26 cellular contexts compared by ENCODE assay signal in the genomic region with DNA sequence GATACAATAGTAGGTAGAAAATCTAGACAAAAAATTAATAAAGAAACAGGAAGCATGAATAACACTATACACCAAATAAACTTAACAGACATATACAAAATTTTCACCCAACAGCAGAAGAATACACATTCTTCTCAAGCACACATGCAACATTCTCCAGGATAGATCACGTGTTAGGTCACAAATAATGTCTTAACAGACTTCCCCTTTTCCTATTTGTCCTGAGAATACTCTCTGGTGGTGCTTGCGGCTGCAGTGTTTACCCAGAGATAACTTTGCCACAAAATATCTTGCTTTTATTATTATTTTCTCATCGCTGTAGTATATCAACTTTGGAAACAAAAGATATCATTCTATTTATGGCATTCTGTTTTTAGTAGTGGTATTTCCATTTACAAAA.
"Had no signal": no experiment of that assay in that cellular context is flagged by ENCODE, and none has a peak within 500 bp of the region (broad histone marks: within the 10 kb centered on the region; RNA-seq: fewer than 3 reads in every experiment).

No MANE protein-coding gene starts in this region.

- H3K36me3 ChIP-seq: colonic mucosa, esophagus squamous epithelium, gastrocnemius medialis, heart right ventricle, left lung, lower lobe of right lung had no signal

- H3K4me1 ChIP-seq: colonic mucosa, esophagus squamous epithelium, gastrocnemius medialis, heart right ventricle, left lung, lower lobe of right lung had no signal

- H3K27me3 ChIP-seq: colonic mucosa, esophagus squamous epithelium, gastrocnemius medialis, heart right ventricle, left lung had no signal

- H3K4me3 ChIP-seq: colonic mucosa, esophagus squamous epithelium, gastrocnemius medialis, heart right ventricle, left lung, lower lobe of right lung had no signal

- ATAC-seq: effector memory CD8-positive, alpha-beta T cell; esophagus mucosa; gastrocnemius medialis; heart right ventricle; left cardiac atrium; left lung; left ventricle myocardium superior; lower lobe of right lung; naive thymus-derived CD4-positive, alpha-beta T cell had no signal

- DNase-seq: colonic mucosa; cortex of kidney; effector CD8-positive, alpha-beta T cell; effector memory CD8-positive, alpha-beta T cell; endodermal cell; erythroblast; esophagus squamous epithelium; foreskin fibroblast; foreskin melanocyte; gastrocnemius medialis; glutamatergic neuron; head of caudate nucleus; heart right ventricle; hippocampal formation; left cardiac atrium; left lung; left ventricle myocardium superior; lower lobe of right lung; mesendoderm; midbrain; naive thymus-derived CD4-positive, alpha-beta T cell had no signal

- FAIRE-seq: endometrium, islet of Langerhans, keratinocyte had no signal

- H3K27ac ChIP-seq: colonic mucosa, epithelial cell of prostate, esophagus squamous epithelium, gastrocnemius medialis, heart right ventricle, left lung, lower lobe of right lung had no signal

- H3K9me3 ChIP-seq: colonic mucosa, esophagus squamous epithelium, gastrocnemius medialis had no signal
